ENCODE assay signal across 8 cellular contexts in genomic region chr13:33799950-33800592, GRCh38. TPM values are rescaled to one million over a fixed set of nuclear protein-coding genes. Genes with fewer than 3 reads are reported as not detected.
DNase-seq lines count a peak whose midpoint lies in the region; ATAC-seq and TF ChIP-seq lines count a peak whose summit lies in the region.

No MANE protein-coding gene starts in this region.

- no peak overlapping the region for H3K14ac ChIP-seq in mesenchymal stem cell (ENCODE audit: low read length in 2 of 2)

- no peaks in the 10 kb centered on the region for H3F3A ChIP-seq in DOHH2 (ENCODE audit: control insufficient read depth, insufficient read depth)

- no peak for ATAC-seq in HG02678 (IDR thresholded peaks at IDR 0.05; ENCODE audit: unreplicated experiment)

- no peaks in the 10 kb centered on the region for H3K9me3 Mint-ChIP-seq in brain

- peak overlapping the region in 4 of 5 experiments; percentile 51 to 78 (median 63) for H3K27ac Mint-ChIP-seq in brain

- no peak overlapping the region for H3K4me2 ChIP-seq in DOHH2 (ENCODE audit: low read length)
- H3K4me2 ChIP-seq in mesenchymal stem cell (ENCODE audit: low read length, poor library complexity, severe bottlenecking): no peak overlapping the region

- H3K23ac ChIP-seq in mesenchymal stem cell (ENCODE audit: low read length in 2 of 2): no peak overlapping the region

- H3K36me3 ChIP-seq in DOHH2 (ENCODE audit: control insufficient read depth, low read length) (no peaks in the 10 kb centered on the region), mesenchymal stem cell (ENCODE audit: control insufficient read depth in 1 of 2, insufficient read depth in 2 of 2, low read depth in 1 of 2, low read length in 2 of 2) (no peaks in the 10 kb centered on the region)

- H3K27ac ChIP-seq in DOHH2 (ENCODE audit: low read depth, low read length): no peak overlapping the region
- H3K27ac ChIP-seq in mesenchymal stem cell (ENCODE audit: low read length, poor library complexity, severe bottlenecking): no peak overlapping the region

- WGBS in mesenchymal stem cell: 54% methylated on average over 5 of the region's 6 CpGs

- no peak overlapping the region for H2BK120ac ChIP-seq in mesenchymal stem cell (ENCODE audit: low read depth, low read length)

- no peaks in the 10 kb centered on the region for H4K20me1 ChIP-seq in DOHH2 (ENCODE audit: control insufficient read depth, insufficient read depth, low read depth, low read length)

- no peak overlapping the region for H2BK12ac ChIP-seq in mesenchymal stem cell (ENCODE audit: low read length in 2 of 2)

- H3K4ac ChIP-seq in mesenchymal stem cell (ENCODE audit: low read depth in 1 of 2, low read length in 2 of 2): no peak overlapping the region

- H3K4me3 ChIP-seq in DOHH2 (ENCODE audit: low read length) (no peak overlapping the region), mesenchymal stem cell (ENCODE audit: insufficient read depth in 1 of 2, low read depth in 1 of 2, low read length in 2 of 2) (peak overlapping the region in 1 of 2 experiments; percentile 46)

- H3K36me3 Mint-ChIP-seq in brain: no peaks in the 10 kb centered on the region

- peak; percentile 30 for DNase-seq in mesenchymal stem cell
- no peak for DNase-seq in activated effector memory CD4-positive, alpha-beta T cell treated with anti-CD3 and anti-CD28 coated beads, Interleukin-2, amount 50 U/mL, for 16 hours
- no peak for DNase-seq in NK-92 (lab: John Stamatoyannopoulos, UW; ENCODE audit: unreplicated experiment)
- DNase-seq in GM19238 (ENCODE audit: insufficient read length, low spot score): no peak

- H2BK15ac ChIP-seq in mesenchymal stem cell (ENCODE audit: low read depth, poor library complexity, severe bottlenecking): no peak overlapping the region

- no peaks in the 10 kb centered on the region for H3K79me1 ChIP-seq in mesenchymal stem cell (replicated peaks; ENCODE audit: low read length, poor library complexity, severe bottlenecking)

- H3K9me2 ChIP-seq in DOHH2 (replicated peaks; ENCODE audit: control insufficient read depth, low read length): no peaks in the 10 kb centered on the region

- peak overlapping the region; percentile 69 for H3K9ac ChIP-seq in mesenchymal stem cell (ENCODE audit: low read length)

- no peak overlapping the region for H2AK5ac ChIP-seq in mesenchymal stem cell (ENCODE audit: low read length, severe bottlenecking)

- H3K79me2 ChIP-seq in DOHH2 (ENCODE audit: control insufficient read depth, low read length): no peaks in the 10 kb centered on the region

- H3K27me3 ChIP-seq in DOHH2 (ENCODE audit: control insufficient read depth, low read length): no peaks in the 10 kb centered on the region
- H3K27me3 ChIP-seq in mesenchymal stem cell (ENCODE audit: control insufficient read depth in 1 of 2, insufficient read depth in 1 of 2, low read length in 2 of 2): no peaks in the 10 kb centered on the region

- peak; percentile 55 for TF ChIP-seq RAD21 in Ishikawa (IDR thresholded peaks at IDR 0.05; ENCODE audit: low read depth)

- H3K9me3 ChIP-seq in DOHH2 (ENCODE audit: control insufficient read depth, insufficient read depth, low read length) (no peaks in the 10 kb centered on the region), mesenchymal stem cell (ENCODE audit: control insufficient read depth, low read length) (no peaks in the 10 kb centered on the region)

- peaks cover 19% of the 10 kb centered on the region for H3K4me1 Mint-ChIP-seq in brain

- no peak overlapping the region for H4K91ac ChIP-seq in mesenchymal stem cell (ENCODE audit: low read length)

- H3K27me3 Mint-ChIP-seq in brain: peaks cover 3% of the 10 kb centered on the region

- H2AFZ ChIP-seq in mesenchymal stem cell (ENCODE audit: low read depth, low read length): no peak overlapping the region

- H3K4me1 ChIP-seq in DOHH2 (ENCODE audit: control insufficient read depth, low read length) (peaks cover 19% of the 10 kb centered on the region), mesenchymal stem cell (ENCODE audit: control insufficient read depth, insufficient read depth, low read depth, low read length) (no peaks in the 10 kb centered on the region)

- H2BK5ac ChIP-seq in mesenchymal stem cell (ENCODE audit: low read depth, low read length, poor library complexity, severe bottlenecking): no peak overlapping the region

- TF ChIP-seq CTCF in DOHH2 (IDR thresholded peaks at IDR 0.05; ENCODE audit: low read depth, low read length, poor library complexity, severe bottlenecking) (peak; percentile 50), brain (conservative IDR thresholded peaks at IDR 0.05) (peak; percentile 48 to 69)

- H4K8ac ChIP-seq in mesenchymal stem cell (ENCODE audit: low read length): no peak overlapping the region

- H3K18ac ChIP-seq in mesenchymal stem cell (ENCODE audit: low read depth in 1 of 2, low read length in 2 of 2): no peak overlapping the region

- no peak for TF ChIP-seq EP300 in Ishikawa (IDR thresholded peaks at IDR 0.05; ENCODE audit: borderline replicate concordance)

- peak overlapping the region in 1 of 5 experiments; percentile 12 for H3K4me3 Mint-ChIP-seq in brain

TF ChIP-seq in Ishikawa, 13 proteins besides CTCF, POLR2A, EP300 and RAD21:
- no peak for TF ChIP-seq MAX (IDR thresholded peaks at IDR 0.05)
- no peak for TF ChIP-seq TCF12 (IDR thresholded peaks at IDR 0.05; ENCODE audit: low read depth)
- TF ChIP-seq FOXM1 (IDR thresholded peaks at IDR 0.05; ENCODE audit: borderline replicate concordance, low read depth): no peak
- TF ChIP-seq TEAD4 (IDR thresholded peaks at IDR 0.05): no peak
- no peak for TF ChIP-seq TAF1 (IDR thresholded peaks at IDR 0.05; ENCODE audit: low read depth)
- no peak for TF ChIP-seq REST (IDR thresholded peaks at IDR 0.05; ENCODE audit: low read depth)
- TF ChIP-seq NFIC (IDR thresholded peaks at IDR 0.05): no peak
- no peak for TF ChIP-seq USF1 (IDR thresholded peaks at IDR 0.05)
- TF ChIP-seq YY1 (IDR thresholded peaks at IDR 0.05; ENCODE audit: low read depth): no peak
- TF ChIP-seq ZBTB7A (IDR thresholded peaks at IDR 0.05; ENCODE audit: low read depth): no peak
- TF ChIP-seq CREB1 (IDR thresholded peaks at IDR 0.05; ENCODE audit: low read depth): no peak
- no peak for TF ChIP-seq EGR1 (IDR thresholded peaks at IDR 0.05)
- TF ChIP-seq CEBPB (IDR thresholded peaks at IDR 0.05): no peak

RNA-seq across cellular contexts. Expression of gene RFC3, which starts 17.9 kb away (rescaled TPM):
- polyA plus RNA-seq in brain (ENCODE audit: insufficient read depth, low read depth, low replicate concordance): 20.3 TPM
- 4.6 TPM for polyA plus RNA-seq in mesenchymal stem cell (2013, experiment 1 of 2)
- polyA plus RNA-seq in mesenchymal stem cell (2013, experiment 2 of 2): 4.7 TPM
